In genomic region chr2:38146302-38146916, GRCh38 we compare ENCODE assay signal across 9 cellular contexts.
DNase-seq lines count a peak whose midpoint lies in the region; ATAC-seq and TF ChIP-seq lines count a peak whose summit lies in the region.
"Had no signal": no experiment of that assay in that cellular context is flagged by ENCODE, and none has a peak within 500 bp of the region (broad histone marks: within the 10 kb centered on the region; RNA-seq: fewer than 3 reads in every experiment).

No MANE protein-coding gene starts in this region.

- H3K27me3 Mint-ChIP-seq in activated CD8-positive, alpha-beta T cell treated with anti-CD3 and anti-CD28 coated beads for 36 hours = peaks cover 5% of the 10 kb centered on the region
- H3K27me3 Mint-ChIP-seq in endothelial cell (ENCODE audit: unreplicated experiment) = peaks cover 2% of the 10 kb centered on the region

- POLR2A ChIA-PET in AG04449 (lab: Yijun Ruan, JAX) = interaction anchor here (0.6 to 0.8 kb wide), 3 partner anchors 28 to 54 kb away, joined by 3 to 4 read pairs (median 4); no protein-coding TSS in a partner anchor
- POLR2A ChIA-PET in activated CD8-positive, alpha-beta T cell treated with anti-CD3 and anti-CD28 coated beads for 36 hours (lab: Charles Lee) = no interaction called here

- H3K4me3 ChIP-seq in AG04449 (ENCODE audit: low read depth, low read length) = peak overlapping the region; percentile 34
- peak overlapping the region in 1 of 10 donors; percentile 13 for H3K4me3 ChIP-seq in heart right ventricle

- H3K36me3 Mint-ChIP-seq in activated CD8-positive, alpha-beta T cell treated with anti-CD3 and anti-CD28 coated beads for 36 hours (ENCODE audit: low read depth) = no peaks in the 10 kb centered on the region
- no peaks in the 10 kb centered on the region for H3K36me3 Mint-ChIP-seq in endothelial cell (ENCODE audit: low read depth, unreplicated experiment)
- H3K36me3 Mint-ChIP-seq: naive B cell had no signal

- H3K4me3 Mint-ChIP-seq in activated CD8-positive, alpha-beta T cell treated with anti-CD3 and anti-CD28 coated beads for 36 hours = no peak overlapping the region
- no peak overlapping the region for H3K4me3 Mint-ChIP-seq in endothelial cell (ENCODE audit: unreplicated experiment)
- H3K4me3 Mint-ChIP-seq: naive B cell had no signal

- no peak for TF ChIP-seq CTCF in AG04449 (IDR thresholded peaks at IDR 0.05; ENCODE audit: insufficient read depth, low read length, missing control alignments)
- TF ChIP-seq CTCF in activated CD8-positive, alpha-beta T cell treated with anti-CD3 and anti-CD28 coated beads for 36 hours (IDR thresholded peaks at IDR 0.05) = no peak
- no peak for TF ChIP-seq CTCF in heart right ventricle (IDR thresholded peaks at IDR 0.05)
- no peak for TF ChIP-seq CTCF in endothelial cell (IDR thresholded peaks at IDR 0.05; ENCODE audit: unreplicated experiment)

- H3K9me3 ChIP-seq in heart right ventricle = peaks cover 0 to 15% (median 0%) of the 10 kb centered on the region in 11 donors

- peak; percentile 77 for DNase-seq in AG04449 (ENCODE audit: low read depth, low spot score)
- peak; percentile 40 for DNase-seq in activated CD8-positive, alpha-beta T cell treated with anti-CD3 and anti-CD28 coated beads for 36 hours
- DNase-seq in heart right ventricle = peak; percentile 17 to 65
- peak; percentile 41 for DNase-seq in stimulated activated CD8-positive, alpha-beta memory T cell treated with anti-CD3 and anti-CD28 coated beads, Interleukin-4, amount 100 ng/mL, for 48 hours
- DNase-seq in mucosa of gallbladder (ENCODE audit: low spot score) = no peak
- DNase-seq in endothelial cell (ENCODE audit: low spot score) = no peak
- DNase-seq: naive B cell had no signal

- H3K4me1 ChIP-seq in heart right ventricle = peaks cover 0 to 56% (median 12%) of the 10 kb centered on the region in 9 donors

- H3K4me1 Mint-ChIP-seq in activated CD8-positive, alpha-beta T cell treated with anti-CD3 and anti-CD28 coated beads for 36 hours (ENCODE audit: low read depth) = peaks cover 13% of the 10 kb centered on the region
- H3K4me1 Mint-ChIP-seq in endothelial cell (ENCODE audit: unreplicated experiment) = peaks cover 6% of the 10 kb centered on the region
- H3K4me1 Mint-ChIP-seq: naive B cell had no signal

- ATAC-seq in GM19025 (IDR thresholded peaks at IDR 0.05; ENCODE audit: low read depth, unreplicated experiment) = peak; percentile 44
- ATAC-seq in HG03139 (IDR thresholded peaks at IDR 0.05; ENCODE audit: unreplicated experiment) = peak; percentile 60
- peak; percentile 73 for ATAC-seq in activated CD8-positive, alpha-beta T cell treated with anti-CD3 and anti-CD28 coated beads for 36 hours
- ATAC-seq in heart right ventricle = peak; percentile 71 to 94 (median 84)

- H3K27ac ChIP-seq in heart right ventricle = peak overlapping the region; percentile 15 to 91 (median 77)

- peaks cover 5% of the 10 kb centered on the region for H3K9me3 Mint-ChIP-seq in activated CD8-positive, alpha-beta T cell treated with anti-CD3 and anti-CD28 coated beads for 36 hours
- H3K9me3 Mint-ChIP-seq in endothelial cell (ENCODE audit: unreplicated experiment) = no peaks in the 10 kb centered on the region

- no peaks in the 10 kb centered on the region for H3K36me3 ChIP-seq in heart right ventricle

- WGBS in heart right ventricle, 2 donors = 17 to 28% methylated on average over 7 of the region's 7 CpGs

- H3K27ac Mint-ChIP-seq in activated CD8-positive, alpha-beta T cell treated with anti-CD3 and anti-CD28 coated beads for 36 hours = peak overlapping the region; percentile 56
- H3K27ac Mint-ChIP-seq in endothelial cell (ENCODE audit: unreplicated experiment) = no peak overlapping the region

- intact Hi-C loops in activated CD8-positive, alpha-beta T cell treated with anti-CD3 and anti-CD28 coated beads for 36 hours (cut with micrococcal nuclease) = no loop called here
- intact Hi-C loops in heart right ventricle (cut with DNase I) = loop anchor here in 1 of 10 donors (1.0 kb wide), 1 partner anchor 32 kb away; no protein-coding TSS in a partner anchor

- CTCF ChIA-PET in AG04449 (lab: Yijun Ruan, JAX) = interaction anchor here (0.6 to 1.4 kb wide), 2 partner anchors 88 to 182 kb away, joined by 3 read pairs; no protein-coding TSS in a partner anchor
- CTCF ChIA-PET in activated CD8-positive, alpha-beta T cell treated with anti-CD3 and anti-CD28 coated beads for 36 hours (lab: Charles Lee) = interaction anchor here (0.6 to 1.5 kb wide), 2 partner anchors 31 to 390 kb away, joined by 3 to 4 read pairs; no protein-coding TSS in a partner anchor

- no peaks in the 10 kb centered on the region for H3K27me3 ChIP-seq in heart right ventricle

Comparison
In these comparisons a context has a peak if more than half of its experiments do, and no peak if none do; other contexts are left out.
1. DNase-seq: peak in AG04449 (single experiment), activated CD8-positive, alpha-beta T cell treated with anti-CD3 and anti-CD28 coated beads for 36 hours (single experiment), heart right ventricle (2 of 2) and stimulated activated CD8-positive, alpha-beta memory T cell treated with anti-CD3 and anti-CD28 coated beads, Interleukin-4, amount 100 ng/mL, for 48 hours (single experiment); none in mucosa of gallbladder (single experiment) and endothelial cell (single experiment).
2. Peak in every context shown above with its lines, with median percentiles within 50 percentile points of each other: ATAC-seq.